ENCODE assay signal across 8 cellular contexts in genomic region chr1:210292276-210292851, GRCh38. TPM values are rescaled to one million over a fixed set of nuclear protein-coding genes. Genes with fewer than 3 reads are reported as not detected.
A peak's percentile ranks its signal among the peaks of the same experiment; 100 is the strongest.
DNase-seq lines count a peak whose midpoint lies in the region; ATAC-seq lines count a peak whose summit lies in the region.

No MANE protein-coding gene starts in this region.

- DNase-seq in SKM-1 treated with dmso at 0.1 percent for 144 hours (lab: John Stamatoyannopoulos, UW; ENCODE audit: unreplicated experiment) (peak; percentile 60), SKM-1 (lab: John Stamatoyannopoulos, UW; ENCODE audit: unreplicated experiment) (no peak), CD1c-positive myeloid dendritic cell (ENCODE audit: extremely low spot score) (no peak)
- DNase-seq in activated CD4-positive, alpha-beta T cell treated with anti-CD3 and anti-CD28 coated beads for 1 hour: peak; percentile 11
- peak in 1 of 3 experiments; percentile 16 for DNase-seq in effector memory CD8-positive, alpha-beta T cell

- peak overlapping the region; percentile 62 for H3K4me3 ChIP-seq in HUES48 (ENCODE audit: low read depth, low read length)
- H3K4me3 ChIP-seq in mesodermal cell (ENCODE audit: extremely low read depth, insufficient read depth, low read length, poor library complexity, severe bottlenecking): peak overlapping the region; percentile 35

- H3K4me3 Mint-ChIP-seq in effector memory CD8-positive, alpha-beta T cell: peak overlapping the region; percentile 44 to 58
- H3K4me3 Mint-ChIP-seq in stimulated activated memory B cell treated with anti-CD40 and anti-IgM and Interleukin-4, amounts not matched to agents 10 μg/mL and 1 μg/mL and 100 μg/mL, for 72 hours: peak overlapping the region; percentile 45

- no peak overlapping the region for H3K27ac Mint-ChIP-seq in effector memory CD8-positive, alpha-beta T cell
- no peak overlapping the region for H3K27ac Mint-ChIP-seq in stimulated activated memory B cell treated with anti-CD40 and anti-IgM and Interleukin-4, amounts not matched to agents 10 μg/mL and 1 μg/mL and 100 μg/mL, for 72 hours

- H3K27me3 ChIP-seq in HUES48 (ENCODE audit: control insufficient read depth, insufficient read depth, low read length): peaks cover 28% of the 10 kb centered on the region

- H3K9me3 Mint-ChIP-seq in effector memory CD8-positive, alpha-beta T cell: no peaks in the 10 kb centered on the region
- no peaks in the 10 kb centered on the region for H3K9me3 Mint-ChIP-seq in stimulated activated memory B cell treated with anti-CD40 and anti-IgM and Interleukin-4, amounts not matched to agents 10 μg/mL and 1 μg/mL and 100 μg/mL, for 72 hours

- H3K36me3 ChIP-seq in HUES48 (ENCODE audit: control insufficient read depth, insufficient read depth, low read length) (no peaks in the 10 kb centered on the region), mesodermal cell (ENCODE audit: control insufficient read depth, insufficient read depth, low read length) (no peaks in the 10 kb centered on the region)

- WGBS in mesodermal cell (ENCODE audit: insufficient coverage in 2 of 2), 2 experiments: 1 to 2% methylated on average over 43 to 46 of the region's 52 CpGs

- H3K4me1 ChIP-seq in HUES48 (ENCODE audit: control insufficient read depth, insufficient read depth, low read length) (peaks cover 28% of the 10 kb centered on the region), mesodermal cell (ENCODE audit: control insufficient read depth, insufficient read depth, low read length, poor library complexity, severe bottlenecking) (peaks cover 32% of the 10 kb centered on the region)

- H3K4me1 Mint-ChIP-seq in effector memory CD8-positive, alpha-beta T cell (ENCODE audit: low read depth in 2 of 2): peaks cover 0 to 4% of the 10 kb centered on the region in 2 donors
- no peaks in the 10 kb centered on the region for H3K4me1 Mint-ChIP-seq in stimulated activated memory B cell treated with anti-CD40 and anti-IgM and Interleukin-4, amounts not matched to agents 10 μg/mL and 1 μg/mL and 100 μg/mL, for 72 hours

- no peak overlapping the region; the same call in 1 of the 2 replicates for H3K9ac ChIP-seq in HUES48 (ENCODE audit: low read depth, low read length)

- H3K27me3 Mint-ChIP-seq in effector memory CD8-positive, alpha-beta T cell: peaks cover 68 to 84% of the 10 kb centered on the region in 2 donors
- H3K27me3 Mint-ChIP-seq in stimulated activated memory B cell treated with anti-CD40 and anti-IgM and Interleukin-4, amounts not matched to agents 10 μg/mL and 1 μg/mL and 100 μg/mL, for 72 hours: peaks cover 74% of the 10 kb centered on the region

- no peaks in the 10 kb centered on the region for H3K9me3 ChIP-seq in HUES48 (ENCODE audit: control insufficient read depth, insufficient read depth, low read length)
- H3K9me3 ChIP-seq in mesodermal cell (ENCODE audit: control insufficient read depth, low read length): no peaks in the 10 kb centered on the region

- H3K27ac ChIP-seq in HUES48 (ENCODE audit: low read depth, low read length) (peak overlapping the region; percentile 57), mesodermal cell (ENCODE audit: low read depth, low read length, severe bottlenecking) (peak overlapping the region; percentile 79)

- H3K36me3 Mint-ChIP-seq in effector memory CD8-positive, alpha-beta T cell (ENCODE audit: insufficient read depth): peaks cover 2% of the 10 kb centered on the region
- H3K36me3 Mint-ChIP-seq in stimulated activated memory B cell treated with anti-CD40 and anti-IgM and Interleukin-4, amounts not matched to agents 10 μg/mL and 1 μg/mL and 100 μg/mL, for 72 hours: no peaks in the 10 kb centered on the region

- peak; percentile 71 for ATAC-seq in effector memory CD8-positive, alpha-beta T cell (replicated peaks)
- peak; percentile 62 for ATAC-seq in stimulated activated memory B cell treated with anti-CD40 and anti-IgM and Interleukin-4, amounts not matched to agents 10 μg/mL and 1 μg/mL and 100 μg/mL, for 72 hours

RNA-seq across cellular contexts. Expression of gene HHAT, which starts 36.3 kb away (rescaled TPM):
- polyA plus RNA-seq in mesodermal cell (2013, experiment 1 of 2): 4.5 TPM
- polyA plus RNA-seq in mesodermal cell (2013, experiment 2 of 2): 5.0 TPM

RNA-seq across cellular contexts. Expression of gene SERTAD4, which starts 59.8 kb away (rescaled TPM):
- polyA plus RNA-seq in mesodermal cell (2013, experiment 1 of 2): 7.3 TPM
- polyA plus RNA-seq in mesodermal cell (2013, experiment 2 of 2): 7.9 TPM

Comparison
In these comparisons a context has a peak if more than half of its experiments do, and no peak if none do; other contexts are left out.
1. DNase-seq: peak in SKM-1 treated with dmso at 0.1 percent for 144 hours (single experiment) and activated CD4-positive, alpha-beta T cell treated with anti-CD3 and anti-CD28 coated beads for 1 hour (single experiment); none in SKM-1 (single experiment) and CD1c-positive myeloid dendritic cell (single experiment).